Comparison of ENCODE assay signal across 9 cellular contexts in the genomic region with DNA sequence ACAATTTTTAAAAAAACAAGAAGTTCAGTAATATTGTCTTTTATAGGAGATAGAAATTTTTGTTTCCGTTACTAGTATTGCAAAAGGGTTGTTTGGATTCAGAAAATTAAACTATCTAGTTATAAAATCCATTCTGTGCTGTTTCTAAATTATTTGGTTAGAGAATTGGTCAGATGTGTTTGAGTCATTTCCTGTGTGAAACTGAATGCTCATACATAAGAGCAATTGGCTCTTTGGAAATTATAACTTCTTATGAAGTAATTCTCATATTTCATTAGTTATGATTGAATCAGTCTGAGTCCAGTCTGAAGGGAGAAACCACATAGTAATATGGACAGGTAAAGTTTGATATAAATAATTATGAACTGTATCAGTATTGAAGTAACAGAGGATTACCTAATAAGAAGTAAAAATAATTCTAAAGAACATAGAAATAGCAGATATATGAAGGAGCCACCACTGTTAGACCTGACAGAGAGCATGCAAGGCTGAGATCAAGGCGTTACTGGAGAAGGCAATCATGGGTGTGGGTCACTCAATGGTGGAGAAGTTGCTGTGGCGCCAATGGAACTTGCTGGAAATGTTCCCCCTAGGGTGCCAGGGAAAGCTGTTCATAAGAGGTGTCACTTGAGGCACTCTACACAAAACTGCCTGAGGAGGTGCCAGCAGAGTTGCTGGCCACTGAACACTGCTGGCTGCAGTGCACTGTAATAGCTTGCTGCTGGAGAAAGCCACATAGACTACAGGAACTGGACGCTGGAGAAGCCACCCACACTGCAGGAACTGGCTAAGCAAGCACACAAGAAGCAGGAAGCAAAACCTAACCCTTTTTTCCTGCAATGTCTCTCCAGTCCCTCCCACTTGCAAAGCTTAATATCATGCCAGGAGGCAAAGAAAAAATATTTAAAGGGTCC. TPM values are rescaled to one million over a fixed set of nuclear protein-coding genes. Genes with fewer than 3 reads are reported as not detected.
DNase-seq lines count a peak whose midpoint lies in the region; ATAC-seq, FAIRE-seq and TF ChIP-seq lines count a peak whose summit lies in the region.
"Had no signal": no experiment of that assay in that cellular context is flagged by ENCODE, and none has a peak within 500 bp of the region (broad histone marks: within the 10 kb centered on the region; RNA-seq: fewer than 3 reads in every experiment).

No MANE protein-coding gene starts in this region.

- TF ChIP-seq RAD21 in HepG2 (CRISPR knock-in tag; IDR thresholded peaks at IDR 0.05) = no peak

- no peak overlapping the region for H3K4me2 ChIP-seq in HepG2 (ENCODE audit: low read depth, low read length)

- peak; percentile 75 for FAIRE-seq in GM19239 (lab: Jason Lieb, UNC)
- FAIRE-seq in HepG2 (lab: Jason Lieb, UNC) = no peak

- no peak for TF ChIP-seq EP300 in HepG2 (IDR thresholded peaks at IDR 0.05; ENCODE audit: low read depth in 2 of 2, low read length in 2 of 2)
- TF ChIP-seq EP300 in HepG2 (CRISPR knock-in tag; IDR thresholded peaks at IDR 0.05; ENCODE audit: borderline replicate concordance) = no peak

- WGBS in HepG2 (ENCODE audit: low lambda C conversion rate) = 16% methylated on average over 4 of the region's 4 CpGs

- H3K27me3 ChIP-seq in ascending aorta = no peaks in the 10 kb centered on the region
- no peaks in the 10 kb centered on the region for H3K27me3 ChIP-seq in HepG2 (ENCODE audit: control insufficient read depth in 1 of 2, insufficient read depth in 2 of 2, low read length in 2 of 2)
- H3K27me3 ChIP-seq: cardiac muscle cell had no signal

- no peak overlapping the region for H2AFZ ChIP-seq in HepG2 (ENCODE audit: low read length)

- intact Hi-C loops in ascending aorta (cut with DNase I) = loop anchor here (2.0 kb wide), 1 partner anchor 16 kb away; no protein-coding TSS in a partner anchor
- intact Hi-C loops in HepG2 (cut with micrococcal nuclease; ENCODE audit: unreplicated experiment) = no loop called here

- H3K36me3 ChIP-seq in ascending aorta (peaks cover 4 to 11% of the 10 kb centered on the region in 2 donors), HepG2 (replicated peaks in 1 of 2; ENCODE audit: control insufficient read depth in 1 of 2, insufficient read depth in 2 of 2, low read length in 2 of 2) (no peaks in the 10 kb centered on the region)
- H3K36me3 ChIP-seq: cardiac muscle cell had no signal

- H4K20me1 ChIP-seq in HepG2 (ENCODE audit: insufficient read depth, low read length) = no peaks in the 10 kb centered on the region

- no peak for TF ChIP-seq CTCF in AG09319 (IDR thresholded peaks at IDR 0.05; ENCODE audit: low read depth, low read length)
- no peak for TF ChIP-seq CTCF in ascending aorta (IDR thresholded peaks at IDR 0.05)
- no peak for TF ChIP-seq CTCF in HepG2 (CRISPR knock-in tag; IDR thresholded peaks at IDR 0.05)

- BruUV-seq in HepG2 (replicated peaks; lab: Mats Ljungman, UMichigan) = no TSS peak

- H3K4me3 ChIP-seq in ascending aorta (no peak overlapping the region), HepG2 (replicated peaks in 1 of 3; ENCODE audit: insufficient read depth in 1 of 3, low read depth in 2 of 3, low read length in 3 of 3) (no peak overlapping the region)
- H3K4me3 ChIP-seq: cardiac muscle cell had no signal

- DNase-seq in AG09319 (ENCODE audit: extremely low read depth, low read depth) (peak; percentile 20), GM19239 (ENCODE audit: insufficient read length, low spot score) (no peak), ascending aorta (ENCODE audit: low spot score in 2 of 2) (peak; percentile 39 to 75), HepG2 (ENCODE audit: low spot score) (no peak), COLO668 (lab: John Stamatoyannopoulos, UW; ENCODE audit: unreplicated experiment) (no peak)
- no peak for DNase-seq in activated T-cell treated with anti-CD3 and anti-CD28 coated beads, Interleukin-2, amount 50 U/mL, for 1 hour

- POLR2A ChIA-PET in HepG2 (lab: Yijun Ruan, JAX) = no interaction called here

- H3K9me3 ChIP-seq in ascending aorta (no peaks in the 10 kb centered on the region), HepG2 (ENCODE audit: low read length) (no peaks in the 10 kb centered on the region)

- H3K79me2 ChIP-seq in HepG2 (ENCODE audit: insufficient read depth, low read length) = no peaks in the 10 kb centered on the region

- H3K27ac ChIP-seq in ascending aorta = peak overlapping the region; percentile 62 to 63
- H3K27ac ChIP-seq in HepG2 (ENCODE audit: extremely low read length, insufficient read depth, low read length) = no peak overlapping the region
- H3K27ac ChIP-seq: cardiac muscle cell had no signal

- H3K9ac ChIP-seq in HepG2 (ENCODE audit: insufficient read depth, low read depth, low read length) = no peak overlapping the region

- CTCF ChIA-PET in HepG2 (lab: Yijun Ruan, JAX; ENCODE audit: low intra/inter-chr PET ratio, low total read pairs) = no interaction called here

- peaks cover 0 to 8% of the 10 kb centered on the region in 2 donors for H3K4me1 ChIP-seq in ascending aorta
- no peaks in the 10 kb centered on the region for H3K4me1 ChIP-seq in HepG2 (ENCODE audit: insufficient read depth, low read length)

- in situ Hi-C loops in HepG2 (cut with HindIII; ENCODE audit: extremely low pct_ligation_motif_present, low pct_unique_long_range_greater_than_20kb) = no loop called here

- ATAC-seq in HG03565 (IDR thresholded peaks at IDR 0.05; ENCODE audit: unreplicated experiment) = peak; percentile 64
- peak; percentile 71 for ATAC-seq in HepG2
- ATAC-seq in HG02571 (IDR thresholded peaks at IDR 0.05; ENCODE audit: unreplicated experiment) = no peak

- no peak for TF ChIP-seq POLR2A in HepG2 (IDR thresholded peaks at IDR 0.05; ENCODE audit: insufficient read depth in 1 of 2, low read depth in 2 of 2, low read length in 2 of 2)

TF ChIP-seq in HepG2, 621 proteins besides CTCF, POLR2A, EP300 and RAD21 (continues in another document):
- no peak for TF ChIP-seq CEBPG (CRISPR knock-in tag; IDR thresholded peaks at IDR 0.05)

RNA-seq across cellular contexts. Expression of gene FAP, which starts 18.0 kb away (rescaled TPM):
- 16.7 TPM for total RNA-seq in ascending aorta
- total RNA-seq in HepG2 (2016; rRNA removed; fragmentation: Illumina TruSeq; extraction: Trizol) = not detected in 2 replicates
- not detected in 2 replicates for total RNA-seq in HepG2 (2016; cell fraction: cytosol; rRNA removed; fragmentation: Illumina TruSeq; extraction: Trizol; ENCODE audit: low read depth)
- not detected in 2 replicates for total RNA-seq in HepG2 (2016; cell fraction: insoluble cytoplasmic fraction; rRNA removed; fragmentation: Illumina TruSeq; extraction: Trizol)
- total RNA-seq in HepG2 (2016; cell fraction: membrane; rRNA removed; fragmentation: Illumina TruSeq; extraction: Trizol) = not detected in 2 replicates
- total RNA-seq in HepG2 (2016; cell fraction: nucleus; rRNA removed; fragmentation: Illumina TruSeq; extraction: Trizol) = not detected in 2 replicates
- not detected in 2 replicates for polyA plus RNA-seq in HepG2 (2011; rRNA removed)
- not detected in 2 replicates for polyA plus RNA-seq in HepG2 (2011; cell fraction: cytosol; rRNA removed)
- polyA plus RNA-seq in HepG2 (2011; cell fraction: nucleus; rRNA removed) = not detected in 2 replicates
- polyA plus RNA-seq in HepG2 (2012) = not detected in 2 replicates
- not detected in 2 replicates for polyA plus RNA-seq in HepG2 (2016; cell fraction: cytosol; fragmentation: Illumina TruSeq; extraction: Trizol; ENCODE audit: low read depth)
- not detected in 2 replicates for polyA plus RNA-seq in HepG2 (2016; cell fraction: insoluble cytoplasmic fraction; fragmentation: Illumina TruSeq; extraction: Trizol; ENCODE audit: low read depth)
- not detected in 2 replicates for polyA plus RNA-seq in HepG2 (2016; cell fraction: membrane; fragmentation: Illumina TruSeq; extraction: Trizol; ENCODE audit: low read depth)
- not detected in 2 replicates for polyA plus RNA-seq in HepG2 (2016; cell fraction: nucleus; fragmentation: Illumina TruSeq; extraction: Trizol; ENCODE audit: insufficient read depth, low read depth)
- not detected in 2 replicates for polyA minus RNA-seq in HepG2 (2011; rRNA and poly(A)+ RNA removed; ENCODE audit: low replicate concordance)
- not detected in 2 replicates for polyA minus RNA-seq in HepG2 (2011; cell fraction: cytosol; rRNA and poly(A)+ RNA removed)
- not detected in 2 replicates for polyA minus RNA-seq in HepG2 (2011; cell fraction: nucleus; rRNA and poly(A)+ RNA removed)
- total RNA-seq: cardiac muscle cell had no signal
- polyA plus RNA-seq: cardiac muscle cell had no signal

RNA-seq across cellular contexts. Expression of gene IFIH1, which starts 57.2 kb away (rescaled TPM):
- total RNA-seq in ascending aorta (11.8 TPM), HepG2 (2016; rRNA removed; fragmentation: Illumina TruSeq; extraction: Trizol) (11.5 and 15.0 TPM in 2 replicates)
- 1.0 and 2.0 TPM in 2 replicates for total RNA-seq in HepG2 (2016; cell fraction: cytosol; rRNA removed; fragmentation: Illumina TruSeq; extraction: Trizol; ENCODE audit: low read depth)
- total RNA-seq in HepG2 (2016; cell fraction: insoluble cytoplasmic fraction; rRNA removed; fragmentation: Illumina TruSeq; extraction: Trizol) = 11.9 and 16.4 TPM in 2 replicates
- 3.8 and 4.4 TPM in 2 replicates for total RNA-seq in HepG2 (2016; cell fraction: membrane; rRNA removed; fragmentation: Illumina TruSeq; extraction: Trizol)
- total RNA-seq in HepG2 (2016; cell fraction: nucleus; rRNA removed; fragmentation: Illumina TruSeq; extraction: Trizol) = 12.6 and 15.3 TPM in 2 replicates
- polyA plus RNA-seq in HepG2 (2011; rRNA removed) = 1.5 and 1.7 TPM in 2 replicates
- 1.1 and 1.4 TPM in 2 replicates for polyA plus RNA-seq in HepG2 (2011; cell fraction: cytosol; rRNA removed)
- polyA plus RNA-seq in HepG2 (2011; cell fraction: nucleus; rRNA removed) = 3.1 and 3.6 TPM in 2 replicates
- 5.7 and 7.1 TPM in 2 replicates for polyA plus RNA-seq in HepG2 (2012)
- polyA plus RNA-seq in HepG2 (2016; cell fraction: cytosol; fragmentation: Illumina TruSeq; extraction: Trizol; ENCODE audit: low read depth) = 0.53 and 0.81 TPM in 2 replicates
- polyA plus RNA-seq in HepG2 (2016; cell fraction: insoluble cytoplasmic fraction; fragmentation: Illumina TruSeq; extraction: Trizol; ENCODE audit: low read depth) = 16.1 and 16.9 TPM in 2 replicates
- polyA plus RNA-seq in HepG2 (2016; cell fraction: membrane; fragmentation: Illumina TruSeq; extraction: Trizol; ENCODE audit: low read depth) = 1.4 and 1.9 TPM in 2 replicates
- polyA plus RNA-seq in HepG2 (2016; cell fraction: nucleus; fragmentation: Illumina TruSeq; extraction: Trizol; ENCODE audit: insufficient read depth, low read depth) = 10.3 and 11.5 TPM in 2 replicates
- 0.63 and 1.1 TPM in 2 replicates for polyA minus RNA-seq in HepG2 (2011; rRNA and poly(A)+ RNA removed; ENCODE audit: low replicate concordance)
- polyA minus RNA-seq in HepG2 (2011; cell fraction: cytosol; rRNA and poly(A)+ RNA removed) = 1.5 and 1.8 TPM in 2 replicates
- polyA minus RNA-seq in HepG2 (2011; cell fraction: nucleus; rRNA and poly(A)+ RNA removed) = 8.1 and 12.3 TPM in 2 replicates

Comparison
In these comparisons a context has a peak if more than half of its experiments do, and no peak if none do; other contexts are left out.
1. DNase-seq: peak in AG09319 (single experiment) and ascending aorta (2 of 2); none in GM19239 (single experiment), HepG2 (single experiment), COLO668 (single experiment) and activated T-cell treated with anti-CD3 and anti-CD28 coated beads, Interleukin-2, amount 50 U/mL, for 1 hour (single experiment).
2. RNA of gene FAP, which starts 18.0 kb away (total RNA-seq): 16.7 TPM in ascending aorta (single experiment); not detected in HepG2; every median in the first group is over 10 times any median in the second.